Comparison of ENCODE assay signal across 10 cellular contexts in the genomic region with DNA sequence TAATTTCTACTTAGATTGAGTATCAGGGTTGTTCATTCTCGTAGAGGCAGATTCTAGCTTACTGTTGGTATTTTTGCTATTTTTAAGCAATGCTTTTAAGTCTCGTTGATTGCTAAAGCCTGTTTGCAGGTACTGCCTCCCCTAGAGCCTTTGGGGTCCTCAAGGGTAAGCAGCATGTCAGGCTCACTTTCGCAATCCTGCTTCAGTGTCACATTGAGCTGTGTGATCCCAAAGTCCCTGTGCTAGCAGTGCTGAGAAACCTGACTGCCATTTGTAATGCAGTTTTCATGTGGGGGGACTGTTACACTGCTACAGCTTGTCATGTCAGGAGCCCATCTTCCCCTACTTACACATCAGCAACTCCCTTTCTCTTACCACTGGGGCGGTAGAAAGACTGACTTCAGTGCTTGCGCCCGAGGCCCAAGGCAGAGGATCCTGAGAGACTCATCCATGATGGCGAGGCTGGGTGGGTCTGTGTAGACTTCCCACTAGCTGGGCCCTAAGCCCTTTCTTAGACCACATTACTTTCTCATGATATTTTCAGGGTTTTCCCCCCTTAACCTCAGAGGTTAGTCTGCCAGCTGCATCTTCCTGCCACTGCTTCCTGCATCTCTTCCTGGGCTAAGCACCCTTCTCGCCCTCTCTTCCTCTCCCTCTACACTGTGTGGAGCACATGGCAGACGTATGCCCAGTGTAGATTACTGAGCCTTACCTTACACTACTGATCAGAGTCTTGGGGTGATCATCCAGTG. TPM values are rescaled to one million over a fixed set of nuclear protein-coding genes. Genes with fewer than 3 reads are reported as not detected.
DNase-seq lines count a peak whose midpoint lies in the region; ATAC-seq and TF ChIP-seq lines count a peak whose summit lies in the region.
"Had no signal": no experiment of that assay in that cellular context is flagged by ENCODE, and none has a peak within 500 bp of the region (broad histone marks: within the 10 kb centered on the region; RNA-seq: fewer than 3 reads in every experiment).

No MANE protein-coding gene starts in this region.

- peaks cover 50% of the 10 kb centered on the region for H3K79me2 ChIP-seq in SU-DHL-6 (ENCODE audit: insufficient read depth, low read length)

- TF ChIP-seq EP300 in tibial nerve (IDR thresholded peaks at IDR 0.05), result no peak

- TF ChIP-seq POLR2A in tibial nerve (IDR thresholded peaks at IDR 0.05), result no peak

- H3K9me2 ChIP-seq in SU-DHL-6 (replicated peaks; ENCODE audit: insufficient read depth, low read length), result no peaks in the 10 kb centered on the region

- peaks cover 47% of the 10 kb centered on the region for H3F3A ChIP-seq in SU-DHL-6 (ENCODE audit: insufficient read depth)

- H3K4me3 ChIP-seq in SU-DHL-6 (ENCODE audit: insufficient read depth, low read length, poor library complexity, severe bottlenecking) (peak overlapping the region; percentile 24), MG63 (no peak overlapping the region), tibial nerve (no peak overlapping the region)
- H3K4me3 ChIP-seq: HAP-1 had no signal

- WGBS in tibial nerve, 2 donors, result 90 to 92% methylated on average over 9 of the region's 9 CpGs

- ATAC-seq in HG02852 (IDR thresholded peaks at IDR 0.05; ENCODE audit: unreplicated experiment), result peak; percentile 52

- peak overlapping the region; percentile 46 for H3K9ac ChIP-seq in SU-DHL-6 (ENCODE audit: low read length)

- peak overlapping the region; percentile 91 for H3K27ac ChIP-seq in SU-DHL-6 (ENCODE audit: low read depth, low read length)
- H3K27ac ChIP-seq in tibial nerve, result no peak overlapping the region

- H3K9me3 ChIP-seq in SU-DHL-6 (ENCODE audit: insufficient read depth, low read length) (no peaks in the 10 kb centered on the region), MG63 (no peaks in the 10 kb centered on the region), tibial nerve (no peaks in the 10 kb centered on the region)
- H3K9me3 ChIP-seq: HAP-1 had no signal

- no peaks in the 10 kb centered on the region for H3K27me3 ChIP-seq in SU-DHL-6 (ENCODE audit: low read length)
- no peaks in the 10 kb centered on the region for H3K27me3 ChIP-seq in MG63
- H3K27me3 ChIP-seq in tibial nerve, result no peaks in the 10 kb centered on the region

- peak; percentile 63 for DNase-seq in activated CD8-positive, alpha-beta memory T cell treated with anti-CD3 and anti-CD28 coated beads for 24 hours
- DNase-seq in activated CD8-positive, alpha-beta memory T cell treated with anti-CD3 and anti-CD28 coated beads, Interleukin-2, amount 50 U/mL, for 48 hours, result no peak
- peak; percentile 2 to 17 for DNase-seq in stimulated activated CD8-positive, alpha-beta memory T cell treated with anti-CD3 and anti-CD28 coated beads, Interleukin-2, amount 100 ng/mL, for 48 hours (ENCODE audit: low read depth in 2 of 2)
- DNase-seq in GM13976 (ENCODE audit: low spot score) (no peak), MG63 (no peak), tibial nerve (ENCODE audit: low spot score in 2 of 2) (no peak)
- DNase-seq: retina had no signal

- peak overlapping the region; percentile 78 for H3K4me2 ChIP-seq in SU-DHL-6 (ENCODE audit: low read depth, low read length, poor library complexity, severe bottlenecking)

- in situ Hi-C loops in GM13976 (cut with MboI; ENCODE audit: low sequenced_read_pairs, unreplicated experiment), result no loop called here

- H2AFZ ChIP-seq in SU-DHL-6 (ENCODE audit: low read depth, low read length, severe bottlenecking), result no peak overlapping the region

- peaks cover 0 to 39% (median 14%) of the 10 kb centered on the region in 4 donors for H3K4me1 ChIP-seq in tibial nerve
- H3K4me1 ChIP-seq: HAP-1 had no signal

- no peak for TF ChIP-seq CTCF in SU-DHL-6 (IDR thresholded peaks at IDR 0.05; ENCODE audit: insufficient read depth, low read length, poor library complexity, severe bottlenecking)
- no peak for TF ChIP-seq CTCF in GM13976 (IDR thresholded peaks at IDR 0.05; ENCODE audit: borderline replicate concordance, control extremely low read depth, extremely low read depth, insufficient read depth, missing control alignments)
- no peak for TF ChIP-seq CTCF in tibial nerve (IDR thresholded peaks at IDR 0.05)

- H4K20me1 ChIP-seq in SU-DHL-6 (ENCODE audit: low read depth, low read length), result no peaks in the 10 kb centered on the region

- H3K36me3 ChIP-seq in SU-DHL-6 (ENCODE audit: low read length), result peaks cover 11% of the 10 kb centered on the region; the same call in 1 of the 2 replicates
- H3K36me3 ChIP-seq in MG63, result peaks cover 69% of the 10 kb centered on the region
- peaks cover 0 to 24% (median 8%) of the 10 kb centered on the region in 3 donors for H3K36me3 ChIP-seq in tibial nerve

RNA-seq across cellular contexts. Expression of gene ST14, which starts 40.8 kb away (rescaled TPM):
- not detected in 2 replicates for total RNA-seq in MG63 (2014; rRNA removed; shearing (Covaris generic); ENCODE audit: low replicate concordance)
- total RNA-seq in tibial nerve, result 10 to 100 TPM in 1 of 4 donors, 1 to 10 TPM in 3; 1.5 to 10.8 (median 2.6) TPM

RNA-seq across cellular contexts. Expression of gene APLP2, which starts 49.1 kb away (rescaled TPM):
- total RNA-seq in MG63 (2014; rRNA removed; shearing (Covaris generic); ENCODE audit: low replicate concordance), result 369 and 426 TPM in 2 replicates
- total RNA-seq in tibial nerve, result 100 to 1,000 TPM; 200 to 229 (median 212) TPM

Comparison
In these comparisons a context has a peak if more than half of its experiments do, and no peak if none do; other contexts are left out.
1. DNase-seq: peak in activated CD8-positive, alpha-beta memory T cell treated with anti-CD3 and anti-CD28 coated beads for 24 hours (single experiment) and stimulated activated CD8-positive, alpha-beta memory T cell treated with anti-CD3 and anti-CD28 coated beads, Interleukin-2, amount 100 ng/mL, for 48 hours (2 of 2); none in activated CD8-positive, alpha-beta memory T cell treated with anti-CD3 and anti-CD28 coated beads, Interleukin-2, amount 50 U/mL, for 48 hours (single experiment), GM13976 (single experiment), MG63 (single experiment) and tibial nerve (0 of 2).